Comparison of ENCODE assay signal across 8 cellular contexts in genomic region chr17:63741251-63742049, GRCh38. TPM values are rescaled to one million over a fixed set of nuclear protein-coding genes. Genes with fewer than 3 reads are reported as not detected.
DNase-seq lines count a peak whose midpoint lies in the region; ATAC-seq and TF ChIP-seq lines count a peak whose summit lies in the region.

STRADA (minus strand) TSS chr17:63741799; CDS start chr17:63728369, 13,430 bp downstream.

- H3F3A ChIP-seq in smooth muscle cell (ENCODE audit: low read depth), result peaks cover 18% of the 10 kb centered on the region

- H3K4me2 ChIP-seq in mammary epithelial cell (ENCODE audit: insufficient read depth, low read depth, low read length), result peak within 1 kb of the TSS; percentile 98
- peak within 1 kb of the TSS; percentile 94 for H3K4me2 ChIP-seq in smooth muscle cell

- H4K20me1 ChIP-seq in mammary epithelial cell (ENCODE audit: insufficient read depth, low read length), result no peaks in the 10 kb centered on the region
- no peaks in the 10 kb centered on the region for H4K20me1 ChIP-seq in smooth muscle cell (ENCODE audit: low read depth)

- H3K79me2 ChIP-seq in ACC112 (ENCODE audit: control insufficient read depth, insufficient read depth, low read length, unreplicated experiment), result peaks cover 18% of the 10 kb centered on the region
- H3K79me2 ChIP-seq in mammary epithelial cell (ENCODE audit: insufficient read depth, low read length), result peaks cover 28% of the 10 kb centered on the region
- H3K79me2 ChIP-seq in smooth muscle cell (ENCODE audit: low read depth), result peaks cover 12% of the 10 kb centered on the region

- H3K9ac ChIP-seq in mammary epithelial cell (ENCODE audit: insufficient read depth, low read length) (peak within 1 kb of the TSS; percentile 84), smooth muscle cell (ENCODE audit: low read depth) (peak within 1 kb of the TSS; percentile 80)

- H2AFZ ChIP-seq in ACC112 (ENCODE audit: low read length, unreplicated experiment), result peak within 1 kb of the TSS; percentile 73
- H2AFZ ChIP-seq in mammary epithelial cell (ENCODE audit: low read depth, low read length), result peak within 1 kb of the TSS; percentile 86
- peak within 1 kb of the TSS; percentile 71 for H2AFZ ChIP-seq in smooth muscle cell (ENCODE audit: low read depth)

- CTCF ChIA-PET in mammary epithelial cell (lab: Charles Lee; ENCODE audit: low non-redundant PET), result no interaction called here

- BruUV-seq in mammary epithelial cell (replicated peaks; lab: Mats Ljungman, UMichigan), result no TSS peak

- in situ Hi-C loops in mammary epithelial cell (cut with MboI; ENCODE audit: low sequenced_read_pairs in 2 of 2), result no loop called here

- H3K27ac ChIP-seq in ACC112 (ENCODE audit: low read depth, low read length), result peak within 1 kb of the TSS; percentile 70
- peak within 1 kb of the TSS; percentile 91 for H3K27ac ChIP-seq in WERI-Rb-1
- peak within 1 kb of the TSS; percentile 85 for H3K27ac ChIP-seq in mammary epithelial cell (ENCODE audit: insufficient read depth, low read depth, low read length)
- peak within 1 kb of the TSS; percentile 73 for H3K27ac ChIP-seq in smooth muscle cell (ENCODE audit: low read depth)

- H3K27me3 ChIP-seq in ACC112 (ENCODE audit: insufficient read depth, low read length) (no peaks in the 10 kb centered on the region), WERI-Rb-1 (ENCODE audit: insufficient read depth, low read depth, severe bottlenecking) (no peaks in the 10 kb centered on the region), mammary epithelial cell (ENCODE audit: insufficient read depth, low read length) (no peaks in the 10 kb centered on the region), smooth muscle cell (ENCODE audit: low read depth) (no peaks in the 10 kb centered on the region)

- WGBS in mammary epithelial cell (ENCODE audit: low coverage, missing lambda C conversion rate), result 0% methylated on average over 10 of the region's 70 CpGs
- 1% methylated on average over 57 of the region's 70 CpGs for WGBS in smooth muscle cell (ENCODE audit: low lambda C conversion rate)

- no peaks in the 10 kb centered on the region for H3K4me1 ChIP-seq in ACC112 (ENCODE audit: control insufficient read depth, insufficient read depth, low read length, unreplicated experiment)
- H3K4me1 ChIP-seq in mammary epithelial cell (ENCODE audit: insufficient read depth, low read length), result peaks cover 18% of the 10 kb centered on the region
- peaks cover 6% of the 10 kb centered on the region for H3K4me1 ChIP-seq in smooth muscle cell (ENCODE audit: low read depth)

- peak within 1 kb of the TSS; percentile 84 for H3K4me3 ChIP-seq in ACC112 (ENCODE audit: low read depth, low read length)
- peak within 1 kb of the TSS; percentile 96 for H3K4me3 ChIP-seq in WERI-Rb-1 (ENCODE audit: low read depth, low read length)
- peak within 1 kb of the TSS; percentile 71 to 89 (median 80) for H3K4me3 ChIP-seq in mammary epithelial cell (replicated peaks in 1 of 3; ENCODE audit: insufficient read depth in 1 of 3, low read depth in 2 of 3, low read length in 3 of 3)
- H3K4me3 ChIP-seq in smooth muscle cell, result peak within 1 kb of the TSS; percentile 85

- H3K9me3 ChIP-seq in WERI-Rb-1 (ENCODE audit: severe bottlenecking) (no peaks in the 10 kb centered on the region), mammary epithelial cell (replicated peaks; ENCODE audit: insufficient read depth, low read length) (no peaks in the 10 kb centered on the region), smooth muscle cell (replicated peaks; ENCODE audit: low read depth) (no peaks in the 10 kb centered on the region)

- intact Hi-C loops in mammary epithelial cell (cut with micrococcal nuclease), result loop anchor here (1.0 to 2.0 kb wide), 4 partner anchors 32 to 101 kb away; partner anchors contain the start of genes CCDC47, FTSJ3, PSMC5 and SMARCD2

- DNase-seq in NCI-H2196 treated with DMSO at 0.1 percent for 48 hours (lab: John Stamatoyannopoulos, UW; ENCODE audit: unreplicated experiment), result peak; percentile 99
- DNase-seq in WERI-Rb-1, result peak; percentile 100
- DNase-seq in mammary epithelial cell, result peak; percentile 99
- DNase-seq in iPS-NIHi11 (ENCODE audit: low spot score), result peak; percentile 97
- peak; percentile 90 for DNase-seq in smooth muscle cell (lab: John Stamatoyannopoulos, UW; ENCODE audit: unreplicated experiment)

- peaks cover 9% of the 10 kb centered on the region for H3K36me3 ChIP-seq in ACC112 (ENCODE audit: insufficient read depth, low read length)
- H3K36me3 ChIP-seq in WERI-Rb-1, result peaks cover 13% of the 10 kb centered on the region
- H3K36me3 ChIP-seq in mammary epithelial cell (ENCODE audit: insufficient read depth, low read length), result peaks cover 17% of the 10 kb centered on the region
- H3K36me3 ChIP-seq in smooth muscle cell (ENCODE audit: low read depth), result peaks cover 6% of the 10 kb centered on the region

- dilution Hi-C loops in mammary epithelial cell (cut with HindIII; ENCODE audit: low sequenced_read_pairs), result no loop called here

- ATAC-seq in GM18870 (IDR thresholded peaks at IDR 0.05; ENCODE audit: unreplicated experiment) (peak; percentile 78), HG03135 (IDR thresholded peaks at IDR 0.05; ENCODE audit: unreplicated experiment) (peak; percentile 91)

- no peak for TF ChIP-seq CTCF in WERI-Rb-1 (IDR thresholded peaks at IDR 0.05; ENCODE audit: low read depth, low read length)
- TF ChIP-seq CTCF in mammary epithelial cell (conservative IDR thresholded peaks at IDR 0.05 in 1 of 2, IDR thresholded peaks at IDR 0.05 in 1 of 2; ENCODE audit: extremely low read depth in 1 of 2, insufficient read depth in 1 of 2, low read depth in 1 of 2, low read length in 2 of 2), result no peak
- TF ChIP-seq CTCF in smooth muscle cell (IDR thresholded peaks at IDR 0.05; ENCODE audit: borderline replicate concordance, insufficient read depth, poor library complexity, severe bottlenecking), result no peak

RNA-seq across cellular contexts. Expression of gene STRADA, which starts in this region (rescaled TPM):
- total RNA-seq in mammary epithelial cell, result 10 to 100 TPM; 34.3 to 38.9 TPM
- polyA plus RNA-seq in mammary epithelial cell, result 24.7 TPM
- 46.4 TPM for polyA minus RNA-seq in mammary epithelial cell
- total RNA-seq in smooth muscle cell, result 13.6 and 18.7 TPM in 2 replicates
- polyA plus RNA-seq in smooth muscle cell, result 26.8 and 27.7 TPM in 2 replicates

Comparison
In these comparisons a context has a peak if more than half of its experiments do, and no peak if none do; other contexts are left out.
1. Peak in every context shown above with its lines: DNase-seq, ATAC-seq, H3K4me3 ChIP-seq and H3K27ac ChIP-seq.